1 cellular context compared by ENCODE assay signal in genomic region chr3:183260167-183260904, GRCh38.
TF ChIP-seq lines count a peak whose summit lies in the region.

No MANE protein-coding gene starts in this region.

TF ChIP-seq in H1, 55 proteins besides CTCF, POLR2A, EP300 and RAD21:
- TF ChIP-seq RBBP5 (IDR thresholded peaks at IDR 0.05; ENCODE audit: borderline replicate concordance, low read depth, low read length): no peak
- no peak for TF ChIP-seq RXRA (IDR thresholded peaks at IDR 0.05; ENCODE audit: insufficient read depth, low read depth, low read length)
- TF ChIP-seq RNF2 (IDR thresholded peaks at IDR 0.05; ENCODE audit: borderline replicate concordance, low read depth, low read length, missing control alignments, poor library complexity, severe bottlenecking): no peak
- no peak for TF ChIP-seq RFX5 (IDR thresholded peaks at IDR 0.05; ENCODE audit: borderline replicate concordance, low read depth, low read length)
- TF ChIP-seq KDM5A (IDR thresholded peaks at IDR 0.05; ENCODE audit: low read length): no peak
- TF ChIP-seq FOSL1 (IDR thresholded peaks at IDR 0.05; ENCODE audit: insufficient read depth, low read depth, low read length): no peak
- no peak for TF ChIP-seq E2F6 (IDR thresholded peaks at IDR 0.05)
- TF ChIP-seq POLR2AphosphoS5 (IDR thresholded peaks at IDR 0.05; ENCODE audit: low read depth, low read length): no peak
- TF ChIP-seq BRCA1 (IDR thresholded peaks at IDR 0.05; ENCODE audit: low read depth, low read length): no peak
TF ChIP-seq in H1: peak in this region for 0.
